In the genomic region with DNA sequence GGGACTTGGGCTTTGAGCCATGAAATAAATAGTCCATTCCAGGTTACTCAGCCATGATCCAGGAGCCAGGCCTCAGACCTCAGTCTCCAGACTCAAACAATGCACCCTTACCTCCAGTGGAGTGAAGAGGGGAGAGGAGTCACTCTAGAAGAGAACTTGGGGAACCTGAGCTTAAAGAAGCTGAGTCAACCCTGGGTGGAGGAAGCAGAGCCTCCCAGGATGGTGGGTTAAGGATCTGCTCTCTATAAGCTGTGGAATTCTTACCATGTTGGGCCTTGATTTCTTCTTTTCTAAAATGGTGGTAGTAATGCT, we compare ENCODE assay signal across 11 cellular contexts.
DNase-seq lines count a peak whose midpoint lies in the region; ATAC-seq and TF ChIP-seq lines count a peak whose summit lies in the region.
"Had no signal": no experiment of that assay in that cellular context is flagged by ENCODE, and none has a peak within 500 bp of the region (broad histone marks: within the 10 kb centered on the region; RNA-seq: fewer than 3 reads in every experiment).

No MANE protein-coding gene starts in this region.

- POLR2A ChIA-PET in AG04450 (lab: Yijun Ruan, JAX): no interaction called here

- peaks cover 10% of the 10 kb centered on the region for H3K27me3 ChIP-seq in AG04450 (ENCODE audit: control insufficient read depth, insufficient read depth, low read length)
- peaks cover 9% of the 10 kb centered on the region for H3K27me3 ChIP-seq in hepatocyte
- H3K27me3 ChIP-seq: vagina had no signal

- CTCF ChIA-PET in AG04450 (lab: Charles Lee): interaction anchor here (1.6 to 2.0 kb wide), 4 partner anchors 8 to 113 kb away, joined by 3 to 9 read pairs (median 6); a partner anchor contains a TSS

- peak; percentile 11 for ATAC-seq in HG02588 (IDR thresholded peaks at IDR 0.05; ENCODE audit: unreplicated experiment)
- peak; percentile 57 for ATAC-seq in SK-N-SH treated with all-trans-retinoic acid at 6 μM for 48 hours
- no peak for ATAC-seq in activated CD4-positive, CD25-positive, alpha-beta regulatory T cell treated with anti-CD3 and anti-CD28 coated beads, Interleukin-2, amount 50 U/mL, for 24 hours

- H2AFZ ChIP-seq in hepatocyte: no peak overlapping the region

- H3K27ac ChIP-seq in AG04450 (ENCODE audit: low read depth, low read length) (peak overlapping the region; percentile 78), hepatocyte (peak overlapping the region; percentile 28)
- H3K27ac ChIP-seq: vagina had no signal

- TF ChIP-seq CTCF in AG04450 (IDR thresholded peaks at IDR 0.05; ENCODE audit: low read depth, low read length) (no peak), hepatocyte (IDR thresholded peaks at IDR 0.05; ENCODE audit: poor library complexity) (no peak)

- H3K79me2 ChIP-seq in hepatocyte: no peaks in the 10 kb centered on the region

- no peaks in the 10 kb centered on the region for H3K9me2 ChIP-seq in hepatocyte (replicated peaks; ENCODE audit: insufficient read depth)

- H4K20me1 ChIP-seq in hepatocyte (ENCODE audit: insufficient read depth, poor library complexity, severe bottlenecking): no peaks in the 10 kb centered on the region

- no peak overlapping the region for H3K4me2 ChIP-seq in hepatocyte

- H3K9me3 ChIP-seq in AG04450 (ENCODE audit: control insufficient read depth, insufficient read depth, low read length) (no peaks in the 10 kb centered on the region), hepatocyte (ENCODE audit: low read depth) (no peaks in the 10 kb centered on the region)
- H3K9me3 ChIP-seq: vagina had no signal

- no peaks in the 10 kb centered on the region for H3K36me3 ChIP-seq in hepatocyte (replicated peaks; ENCODE audit: insufficient read depth, low read depth)
- H3K36me3 ChIP-seq: vagina had no signal

- DNase-seq in AG04450 (ENCODE audit: low read depth, low spot score) (no peak), hepatocyte (ENCODE audit: low spot score) (no peak), NCI-H146 (lab: John Stamatoyannopoulos, UW) (no peak), islet precursor cell (no peak)
- no peak for DNase-seq in stimulated activated CD4-positive, alpha-beta T cell treated with anti-CD3 and anti-CD28 coated beads, Interleukin-12 subunit alpha, Interleukin-12 subunit beta, amount 100 ng/mL, for 4 hours
- DNase-seq: activated naive CD4-positive, alpha-beta T cell treated with anti-CD3 and anti-CD28 coated beads, Interleukin-2, amount 50 U/mL, for 16 hours had no signal

- H3K4me3 ChIP-seq in AG04450 (ENCODE audit: low read depth, low read length) (no peak overlapping the region), hepatocyte (no peak overlapping the region)
- H3K4me3 ChIP-seq: lung, vagina had no signal

- no peaks in the 10 kb centered on the region for H3K4me1 ChIP-seq in hepatocyte (ENCODE audit: insufficient read depth)

TF ChIP-seq in SK-N-SH treated with all-trans-retinoic acid at 6 μM for 48 hours, 23 proteins besides CTCF, POLR2A, EP300 and RAD21:
- TF ChIP-seq, protein P1, sequence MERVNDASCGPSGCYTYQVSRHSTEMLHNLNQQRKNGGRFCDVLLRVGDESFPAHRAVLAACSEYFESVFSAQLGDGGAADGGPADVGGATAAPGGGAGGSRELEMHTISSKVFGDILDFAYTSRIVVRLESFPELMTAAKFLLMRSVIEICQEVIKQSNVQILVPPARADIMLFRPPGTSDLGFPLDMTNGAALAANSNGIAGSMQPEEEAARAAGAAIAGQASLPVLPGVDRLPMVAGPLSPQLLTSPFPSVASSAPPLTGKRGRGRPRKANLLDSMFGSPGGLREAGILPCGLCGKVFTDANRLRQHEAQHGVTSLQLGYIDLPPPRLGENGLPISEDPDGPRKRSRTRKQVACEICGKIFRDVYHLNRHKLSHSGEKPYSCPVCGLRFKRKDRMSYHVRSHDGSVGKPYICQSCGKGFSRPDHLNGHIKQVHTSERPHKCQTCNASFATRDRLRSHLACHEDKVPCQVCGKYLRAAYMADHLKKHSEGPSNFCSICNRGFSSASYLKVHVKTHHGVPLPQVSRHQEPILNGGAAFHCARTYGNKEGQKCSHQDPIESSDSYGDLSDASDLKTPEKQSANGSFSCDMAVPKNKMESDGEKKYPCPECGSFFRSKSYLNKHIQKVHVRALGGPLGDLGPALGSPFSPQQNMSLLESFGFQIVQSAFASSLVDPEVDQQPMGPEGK (CRISPR knock-in tag; IDR thresholded peaks at IDR 0.05; ENCODE audit: borderline replicate concordance): no peak
- TF ChIP-seq ZFP3 (CRISPR knock-in tag; IDR thresholded peaks at IDR 0.05): 0 out of 2 replicates have a peak, but pooled peaks have one; percentile 50

Comparison
In these comparisons a context has a peak if more than half of its experiments do, and no peak if none do; other contexts are left out.
1. ATAC-seq: peak in HG02588 (single experiment) and SK-N-SH treated with all-trans-retinoic acid at 6 μM for 48 hours (single experiment); none in activated CD4-positive, CD25-positive, alpha-beta regulatory T cell treated with anti-CD3 and anti-CD28 coated beads, Interleukin-2, amount 50 U/mL, for 24 hours (0 of 2).